In genomic region chr4:1720163-1720983, GRCh38 we compare ENCODE assay signal across 1 cellular context.
A peak's percentile ranks its signal among the peaks of the same experiment; 100 is the strongest.
TF ChIP-seq lines count a peak whose summit lies in the region.

No MANE protein-coding gene starts in this region.

TF ChIP-seq in HEK293, 187 proteins besides CTCF, POLR2A, EP300 and RAD21 (continued from another document):
- TF ChIP-seq ZBTB11 (tag by site-specific recombination; conservative IDR thresholded peaks at IDR 0.05; ENCODE audit: low read depth) (peak; percentile 40; the same call in 1 of the 2 replicates), REST (tag by site-specific recombination; IDR thresholded peaks at IDR 0.05) (peak; percentile 62), ZNF837 (tag by site-specific recombination; IDR thresholded peaks at IDR 0.05) (0 out of 2 replicates have a peak, but pooled peaks have one; percentile 30), KLF8 (tag by site-specific recombination; IDR thresholded peaks at IDR 0.05) (0 out of 2 replicates have a peak, but pooled peaks have one; percentile 19), ZNF571 (tag by site-specific recombination; IDR thresholded peaks at IDR 0.05) (no peak), ZNF23 (tag by site-specific recombination; IDR thresholded peaks at IDR 0.05; ENCODE audit: borderline replicate concordance) (no peak), OSR2 (tag by site-specific recombination; IDR thresholded peaks at IDR 0.05) (no peak), ZNF335 (tag by site-specific recombination; conservative IDR thresholded peaks at IDR 0.05) (peak; percentile 98), ZNF169 (tag by site-specific recombination; IDR thresholded peaks at IDR 0.05) (no peak), ZNF510 (tag by site-specific recombination; IDR thresholded peaks at IDR 0.05; ENCODE audit: insufficient replicate concordance) (no peak), ZNF394 (tag by site-specific recombination; IDR thresholded peaks at IDR 0.05; ENCODE audit: borderline replicate concordance) (no peak), ZBTB48 (tag by site-specific recombination; IDR thresholded peaks at IDR 0.05) (0 out of 2 replicates have a peak, but pooled peaks have one; percentile 28), HOXC10 (CRISPR knock-in tag; IDR thresholded peaks at IDR 0.05) (no peak), ZNF175 (tag by site-specific recombination; IDR thresholded peaks at IDR 0.05) (no peak), ZNF449 (tag by site-specific recombination; IDR thresholded peaks at IDR 0.05) (0 out of 2 replicates have a peak, but pooled peaks have one; percentile 51), SCRT2 (tag by site-specific recombination; IDR thresholded peaks at IDR 0.05) (peak; percentile 93), ZBTB20 (tag by site-specific recombination; IDR thresholded peaks at IDR 0.05) (0 out of 2 replicates have a peak, but pooled peaks have one; percentile 55), KLF7 (tag by site-specific recombination; IDR thresholded peaks at IDR 0.05; ENCODE audit: borderline replicate concordance) (no peak), ZBTB8A (tag by site-specific recombination; IDR thresholded peaks at IDR 0.05) (peak; percentile 74; the same call in 1 of the 2 replicates), KLF16 (tag by site-specific recombination; IDR thresholded peaks at IDR 0.05) (0 out of 2 replicates have a peak, but pooled peaks have one; percentile 28), ZNF548 (tag by site-specific recombination; IDR thresholded peaks at IDR 0.05) (no peak), BCL11B (tag by site-specific recombination; IDR thresholded peaks at IDR 0.05; ENCODE audit: low read depth) (no peak), OVOL3 (tag by site-specific recombination; IDR thresholded peaks at IDR 0.05) (0 out of 2 replicates have a peak, but pooled peaks have one; percentile 10), ZBTB26 (tag by site-specific recombination; optimal IDR thresholded peaks at IDR 0.05) (peak; percentile 69), ZNF623 (tag by site-specific recombination; IDR thresholded peaks at IDR 0.05) (no peak), EGR2 (tag by site-specific recombination; IDR thresholded peaks at IDR 0.05; ENCODE audit: low read depth) (peak; percentile 37; the same call in 1 of the 2 replicates), ZNF600 (tag by site-specific recombination; IDR thresholded peaks at IDR 0.05) (peak; percentile 84), PBX3 (CRISPR knock-in tag; IDR thresholded peaks at IDR 0.05) (peak; percentile 42; the same call in 1 of the 2 replicates), ZFP37 (tag by site-specific recombination; IDR thresholded peaks at IDR 0.05) (peak; percentile 85), SP2 (tag by site-specific recombination; IDR thresholded peaks at IDR 0.05) (peak; percentile 41), ZNF221 (tag by site-specific recombination; IDR thresholded peaks at IDR 0.05; ENCODE audit: borderline replicate concordance) (no peak), ZNF660 (tag by site-specific recombination; IDR thresholded peaks at IDR 0.05) (peak; percentile 24; the same call in 1 of the 2 replicates)
TF ChIP-seq in HEK293: peak in this region for 27.
